8 cellular contexts compared by ENCODE assay signal in the genomic region with DNA sequence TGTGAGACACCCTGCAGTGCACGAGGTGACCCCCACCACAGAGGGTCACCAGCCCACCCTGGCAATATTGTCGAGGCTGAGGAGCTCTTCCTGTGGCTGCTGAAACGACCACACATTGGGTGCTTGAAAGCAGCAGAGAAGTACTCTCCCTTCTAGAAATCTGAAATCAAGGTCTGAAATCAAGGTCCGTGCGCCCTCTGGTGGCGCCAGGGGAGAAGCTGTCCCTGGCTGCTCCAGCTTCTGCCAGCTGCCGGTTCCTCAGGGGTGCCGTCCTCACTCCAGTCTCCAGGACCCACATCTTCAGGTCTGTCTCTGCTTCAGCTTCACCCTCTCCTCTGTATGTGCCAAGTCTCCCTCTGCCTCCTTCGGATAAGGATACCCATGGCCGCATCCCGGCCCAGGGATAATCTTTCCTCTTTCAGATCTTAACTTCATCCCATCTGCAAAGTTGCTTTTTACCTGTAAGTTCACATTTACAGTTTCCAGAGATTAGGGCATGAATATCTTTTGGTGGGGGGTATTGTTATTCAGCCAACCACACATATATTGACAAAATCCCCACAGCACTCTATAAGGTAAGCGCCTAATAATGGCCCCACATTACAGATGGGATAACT.
DNase-seq lines count a peak whose midpoint lies in the region; ATAC-seq and TF ChIP-seq lines count a peak whose summit lies in the region.

No MANE protein-coding gene starts in this region.

- no peaks in the 10 kb centered on the region for H3K36me3 Mint-ChIP-seq in naive thymus-derived CD8-positive, alpha-beta T cell
- peaks cover 0 to 3% of the 10 kb centered on the region in 2 donors for H3K36me3 Mint-ChIP-seq in stimulated activated naive B cell treated with anti-CD40 and anti-IgM and Interleukin-4, amounts not matched to agents 10 μg/mL and 1 μg/mL and 100 μg/mL, for 72 hours

- TF ChIP-seq CTCF in OCI-LY7 (conservative IDR thresholded peaks at IDR 0.05; ENCODE audit: low read length): peak; percentile 88

- no peaks in the 10 kb centered on the region for H3K79me2 ChIP-seq in OCI-LY7 (ENCODE audit: insufficient read depth, low read depth, low read length)

- no peak overlapping the region for H3K27ac Mint-ChIP-seq in naive thymus-derived CD8-positive, alpha-beta T cell
- H3K27ac Mint-ChIP-seq in stimulated activated naive B cell treated with anti-CD40 and anti-IgM and Interleukin-4, amounts not matched to agents 10 μg/mL and 1 μg/mL and 100 μg/mL, for 72 hours: no peak overlapping the region

- peaks cover 4 to 32% (median 10%) of the 10 kb centered on the region in 5 donors for H3K27me3 Mint-ChIP-seq in naive thymus-derived CD8-positive, alpha-beta T cell
- peaks cover 16 to 55% of the 10 kb centered on the region in 2 donors for H3K27me3 Mint-ChIP-seq in stimulated activated naive B cell treated with anti-CD40 and anti-IgM and Interleukin-4, amounts not matched to agents 10 μg/mL and 1 μg/mL and 100 μg/mL, for 72 hours

- CTCF ChIA-PET in OCI-LY7 (lab: Charles Lee; ENCODE audit: unreplicated experiment): no interaction called here

- H3K36me3 ChIP-seq in OCI-LY7 (ENCODE audit: insufficient read depth, low read length): no peaks in the 10 kb centered on the region

- H3K9me2 ChIP-seq in OCI-LY7 (ENCODE audit: insufficient read depth, low read length): no peaks in the 10 kb centered on the region

- no peak overlapping the region for H3K4me2 ChIP-seq in OCI-LY7 (ENCODE audit: low read length)

- no peaks in the 10 kb centered on the region for H3K9me3 ChIP-seq in OCI-LY7 (ENCODE audit: low read length)

- H2AFZ ChIP-seq in OCI-LY7 (ENCODE audit: low read length): no peak overlapping the region

- intact Hi-C loops in OCI-LY7 (cut with micrococcal nuclease; ENCODE audit: unreplicated experiment): loop anchor here (1.0 kb wide), 1 partner anchor 632 kb away; no protein-coding TSS in a partner anchor

- no peaks in the 10 kb centered on the region for H4K20me1 ChIP-seq in OCI-LY7 (ENCODE audit: insufficient read depth, low read length)

- peak; percentile 60 for DNase-seq in DMS114 treated with DMSO at 0.1 percent for 48 hours (lab: John Stamatoyannopoulos, UW; ENCODE audit: unreplicated experiment)
- DNase-seq in HuH-7 (ENCODE audit: low spot score): peak; percentile 72
- DNase-seq in OCI-LY7 (ENCODE audit: low spot score): peak; percentile 65
- peak; percentile 47 for DNase-seq in activated T-cell treated with anti-CD3 and anti-CD28 coated beads for 4 hours
- DNase-seq in naive thymus-derived CD8-positive, alpha-beta T cell: peak; percentile 45 to 82 (median 61)
- peak; percentile 49 for DNase-seq in stimulated activated naive B cell treated with anti-CD40 and anti-IgM and Interleukin-4, amounts not matched to agents 10 μg/mL and 1 μg/mL and 100 μg/mL, for 72 hours

- BruUV-seq in OCI-LY7 (replicated peaks; lab: Mats Ljungman, UMichigan): no TSS peak

- peaks cover 0 to 11% (median 6%) of the 10 kb centered on the region in 9 donors for H3K9me3 Mint-ChIP-seq in naive thymus-derived CD8-positive, alpha-beta T cell
- peaks cover 0 to 6% of the 10 kb centered on the region in 2 donors for H3K9me3 Mint-ChIP-seq in stimulated activated naive B cell treated with anti-CD40 and anti-IgM and Interleukin-4, amounts not matched to agents 10 μg/mL and 1 μg/mL and 100 μg/mL, for 72 hours

- no peak overlapping the region for H3K4me3 ChIP-seq in OCI-LY7 (ENCODE audit: low read depth, low read length, poor library complexity, severe bottlenecking)

- ATAC-seq in esophagus mucosa (peak; percentile 58), HG03196 (IDR thresholded peaks at IDR 0.05; ENCODE audit: unreplicated experiment) (no peak)
- ATAC-seq in naive thymus-derived CD8-positive, alpha-beta T cell: peak; percentile 39 to 58
- ATAC-seq in stimulated activated naive B cell treated with anti-CD40 and anti-IgM and Interleukin-4, amounts not matched to agents 10 μg/mL and 1 μg/mL and 100 μg/mL, for 72 hours (replicated peaks): peak; percentile 81

- peak overlapping the region in 1 of 10 donors; percentile 11 for H3K4me3 Mint-ChIP-seq in naive thymus-derived CD8-positive, alpha-beta T cell
- no peak overlapping the region for H3K4me3 Mint-ChIP-seq in stimulated activated naive B cell treated with anti-CD40 and anti-IgM and Interleukin-4, amounts not matched to agents 10 μg/mL and 1 μg/mL and 100 μg/mL, for 72 hours

- no peaks in the 10 kb centered on the region for H3K4me1 ChIP-seq in OCI-LY7 (ENCODE audit: insufficient read depth, low read length, poor library complexity, severe bottlenecking)

- POLR2A ChIA-PET in OCI-LY7 (lab: Charles Lee): interaction anchor here (0.5 kb wide), 1 partner anchor 1974 kb away, joined by 3 read pairs; no protein-coding TSS in a partner anchor
- POLR2A ChIA-PET in naive thymus-derived CD8-positive, alpha-beta T cell (lab: Charles Lee): no interaction called here

- H3K27ac ChIP-seq in OCI-LY7 (ENCODE audit: low read depth, low read length, poor library complexity, severe bottlenecking): no peak overlapping the region

- no peaks in the 10 kb centered on the region for H3K4me1 Mint-ChIP-seq in naive thymus-derived CD8-positive, alpha-beta T cell
- peaks cover 0 to 6% of the 10 kb centered on the region in 2 donors for H3K4me1 Mint-ChIP-seq in stimulated activated naive B cell treated with anti-CD40 and anti-IgM and Interleukin-4, amounts not matched to agents 10 μg/mL and 1 μg/mL and 100 μg/mL, for 72 hours
